ENCODE assay signal across 8 cellular contexts in genomic region chr18:3869848-3870247, GRCh38.
DNase-seq lines count a peak whose midpoint lies in the region; ATAC-seq and TF ChIP-seq lines count a peak whose summit lies in the region.

No MANE protein-coding gene starts in this region.

- H3K27me3 ChIP-seq in GM23248 (replicated peaks; ENCODE audit: insufficient read depth) = no peaks in the 10 kb centered on the region
- no peaks in the 10 kb centered on the region for H3K27me3 ChIP-seq in MG63

- H3K36me3 Mint-ChIP-seq in nephron progenitor cell (ENCODE audit: low read depth) = no peaks in the 10 kb centered on the region

- no peaks in the 10 kb centered on the region for H3K9me3 ChIP-seq in GM23248 (ENCODE audit: low read depth)
- H3K9me3 ChIP-seq in MG63 = no peaks in the 10 kb centered on the region

- H4K20me1 ChIP-seq in GM23248 (ENCODE audit: insufficient read depth) = no peaks in the 10 kb centered on the region

- H3K4me3 ChIP-seq in GM23248 (no peak overlapping the region), MG63 (no peak overlapping the region)

- no peaks in the 10 kb centered on the region for H3K79me2 ChIP-seq in GM23248 (ENCODE audit: insufficient read depth)

- no peak overlapping the region for H3K27ac Mint-ChIP-seq in nephron progenitor cell

- H3K27me3 Mint-ChIP-seq in nephron progenitor cell (ENCODE audit: low read depth, poor library complexity) = peaks cover 13% of the 10 kb centered on the region

- no peak overlapping the region for H3K4me3 Mint-ChIP-seq in nephron progenitor cell

- H3K9ac ChIP-seq in GM23248 = no peak overlapping the region

- WGBS in GM23248 (ENCODE audit: low coverage in 1 of 2, low lambda C conversion rate in 2 of 2, missing lambda C conversion rate in 2 of 2), 2 experiments = 33 to 34% methylated on average over 2 of the region's 2 CpGs

- no peaks in the 10 kb centered on the region for H3K36me3 ChIP-seq in GM23248 (ENCODE audit: low read depth)
- no peaks in the 10 kb centered on the region for H3K36me3 ChIP-seq in MG63

- H3K4me2 ChIP-seq in GM23248 (ENCODE audit: unreplicated experiment) = no peak overlapping the region

- ATAC-seq in GM18517 (IDR thresholded peaks at IDR 0.05; ENCODE audit: unreplicated experiment) = no peak
- no peak for ATAC-seq in HG03097 (IDR thresholded peaks at IDR 0.05; ENCODE audit: low FRiP score, unreplicated experiment)

- H3K9me3 Mint-ChIP-seq in nephron progenitor cell = no peaks in the 10 kb centered on the region

- H2AFZ ChIP-seq in GM23248 = no peak overlapping the region

- TF ChIP-seq CTCF in 22Rv1 (IDR thresholded peaks at IDR 0.05) (peak; percentile 50), nephron progenitor cell (IDR thresholded peaks at IDR 0.05) (peak; percentile 53)

- H3K27ac ChIP-seq in 22Rv1 (no peak overlapping the region), GM23248 (no peak overlapping the region)

- in situ Hi-C loops in GM23248 (cut with MboI) = loop anchor here (10.0 to 25.0 kb wide), 3 partner anchors 125 to 583 kb away; no protein-coding TSS in a partner anchor

- DNase-seq in GM23248 (peak; percentile 76), NCI-H524 treated with DMSO at 0.1 percent for 48 hours (lab: John Stamatoyannopoulos, UW) (peak; percentile 30), dedifferentiated amniotic fluid mesenchymal stem cell (ENCODE audit: extremely low spot score) (peak; percentile 24), nephron progenitor cell (no peak), MG63 (no peak)

- H3K4me1 Mint-ChIP-seq in nephron progenitor cell = peaks cover 61% of the 10 kb centered on the region

- no peaks in the 10 kb centered on the region for H3F3A ChIP-seq in GM23248 (ENCODE audit: insufficient read depth)

- H3K4me1 ChIP-seq in GM23248 (ENCODE audit: insufficient read depth) = peaks cover 13% of the 10 kb centered on the region

- H3K9me2 ChIP-seq in GM23248 (ENCODE audit: insufficient read depth) = no peaks in the 10 kb centered on the region

Comparison
In these comparisons a context has a peak if more than half of its experiments do, and no peak if none do; other contexts are left out.
1. DNase-seq: peak in GM23248 (single experiment), NCI-H524 treated with DMSO at 0.1 percent for 48 hours (single experiment) and dedifferentiated amniotic fluid mesenchymal stem cell (single experiment); none in nephron progenitor cell (single experiment) and MG63 (single experiment).